ENCODE assay signal across 8 cellular contexts in genomic region chr13:52127783-52128702, GRCh38. TPM values are rescaled to one million over a fixed set of nuclear protein-coding genes. Genes with fewer than 3 reads are reported as not detected.
DNase-seq lines count a peak whose midpoint lies in the region; ATAC-seq, FAIRE-seq and TF ChIP-seq lines count a peak whose summit lies in the region.

No MANE protein-coding gene starts in this region.

- no peaks in the 10 kb centered on the region for H4K20me1 ChIP-seq in Karpas-422 (ENCODE audit: insufficient read depth, low read depth, low read length)

- H2BK15ac ChIP-seq in neuronal stem cell (ENCODE audit: low read length): no peak overlapping the region

- no peak overlapping the region for H2BK5ac ChIP-seq in neuronal stem cell (ENCODE audit: low read length)

- in situ Hi-C loops in transverse colon (cut with MboI; ENCODE audit: low pct_ligation_motif_present in 1 of 4, low pct_unique_long_range_greater_than_20kb in 1 of 4, low sequenced_read_pairs in 3 of 4): loop anchor here in 3 of 4 donors (10.0 to 25.0 kb wide), 4 partner anchors 123 to 691 kb away; partner anchors contain the start of gene DHRS12 (in 1 of the 3)

- H3K9me3 ChIP-seq in Karpas-422 (ENCODE audit: low read length): no peaks in the 10 kb centered on the region
- peaks cover 2 to 9% of the 10 kb centered on the region in 2 donors for H3K9me3 ChIP-seq in neuronal stem cell (replicated peaks in 1 of 2; ENCODE audit: control insufficient read depth in 2 of 2, insufficient read depth in 1 of 2, low read depth in 1 of 2, low read length in 2 of 2)
- no peaks in the 10 kb centered on the region for H3K9me3 ChIP-seq in transverse colon

- no peak overlapping the region for H4K8ac ChIP-seq in neuronal stem cell (ENCODE audit: low read depth, low read length)

- no peak overlapping the region for H2BK120ac ChIP-seq in neuronal stem cell (ENCODE audit: low read depth, low read length)

- FAIRE-seq in frontal cortex (lab: Jason Lieb, UNC): peak; percentile 15

- no peak overlapping the region for H2AFZ ChIP-seq in Karpas-422 (ENCODE audit: low read length)
- peak overlapping the region; percentile 99 for H2AFZ ChIP-seq in neuronal stem cell (ENCODE audit: low read length)

- H3K36me3 ChIP-seq in Karpas-422 (ENCODE audit: insufficient read depth, low read length) (no peaks in the 10 kb centered on the region), neuronal stem cell (replicated peaks in 1 of 2; ENCODE audit: control insufficient read depth in 2 of 2, insufficient read depth in 2 of 2, low read length in 2 of 2) (peaks cover 11 to 26% of the 10 kb centered on the region in 2 donors), transverse colon (peaks cover 0 to 14% (median 2%) of the 10 kb centered on the region in 4 donors)

- no peaks in the 10 kb centered on the region for H3K79me1 ChIP-seq in neuronal stem cell (ENCODE audit: low read depth, low read length)

- H3K27ac ChIP-seq in Karpas-422 (ENCODE audit: low read length): no peak overlapping the region
- no peak overlapping the region for H3K27ac ChIP-seq in neuronal stem cell (replicated peaks; ENCODE audit: low read length)
- H3K27ac ChIP-seq in transverse colon: peak overlapping the region; percentile 31 to 65 (median 44)

- no peak for TF ChIP-seq EP300 in transverse colon (IDR thresholded peaks at IDR 0.05; ENCODE audit: low read depth)

- H3K14ac ChIP-seq in neuronal stem cell (ENCODE audit: low read length): no peak overlapping the region

- H4K91ac ChIP-seq in neuronal stem cell (ENCODE audit: low read depth, low read length, poor library complexity): no peak overlapping the region

- H3K4me1 ChIP-seq in Karpas-422 (ENCODE audit: low read length): peaks cover 8% of the 10 kb centered on the region
- H3K4me1 ChIP-seq in neuronal stem cell (ENCODE audit: control insufficient read depth in 2 of 2, insufficient read depth in 1 of 2, low read depth in 1 of 2, low read length in 2 of 2): peaks cover 3 to 7% of the 10 kb centered on the region in 2 donors
- H3K4me1 ChIP-seq in transverse colon: peaks cover 0 to 20% (median 9%) of the 10 kb centered on the region in 4 donors

- H3K4ac ChIP-seq in neuronal stem cell (ENCODE audit: low read length): no peak overlapping the region

- H3K9ac ChIP-seq in Karpas-422 (ENCODE audit: low read length): no peak overlapping the region; the same call in 1 of the 2 replicates
- H3K9ac ChIP-seq in neuronal stem cell (ENCODE audit: low read depth, low read length, poor library complexity): no peak overlapping the region

- intact Hi-C loops in transverse colon (cut with DNase I; ENCODE audit: low total_unique reads): loop anchor here (10.0 kb wide), 1 partner anchor 123 kb away; no protein-coding TSS in a partner anchor

- peak overlapping the region; percentile 55 for H3K4me3 ChIP-seq in Karpas-422 (ENCODE audit: low read length)
- H3K4me3 ChIP-seq in neuronal stem cell (ENCODE audit: low read length in 2 of 2): peak overlapping the region; percentile 54 to 82
- H3K4me3 ChIP-seq in transverse colon: peak overlapping the region; percentile 48 to 91 (median 57)

- H3K18ac ChIP-seq in neuronal stem cell (ENCODE audit: low read length): no peak overlapping the region

- WGBS in neuronal stem cell (ENCODE audit: extremely low coverage in 2 of 2, insufficient read length in 2 of 2, insufficient replicate concordance in 1 of 2), 2 donors: no CpG with 5 or more reads among the region's 33 CpGs
- WGBS in transverse colon (ENCODE audit: low coverage in 1 of 2), 2 donors: 1% methylated on average over 23 to 33 of the region's 33 CpGs

- DNase-seq in COLO829 (ENCODE audit: low spot score) (peak; percentile 68), Karpas-422 (peak; percentile 81), RPMI8226 (peak; percentile 61), frontal cortex (ENCODE audit: low spot score in 2 of 2) (peak; percentile 73 to 74), neuronal stem cell (ENCODE audit: low spot score) (peak; percentile 70), transverse colon (peak; percentile 71)
- DNase-seq in activated naive CD4-positive, alpha-beta T cell treated with Interleukin-2 at 50 U/mL for 16 hours: peak; percentile 56

- peak; percentile 78 to 89 (median 83) for TF ChIP-seq CTCF in transverse colon (IDR thresholded peaks at IDR 0.05)

- no peaks in the 10 kb centered on the region for H3K9me2 ChIP-seq in Karpas-422 (replicated peaks; ENCODE audit: insufficient read depth, low read length)

- no peaks in the 10 kb centered on the region for H3K79me2 ChIP-seq in Karpas-422 (ENCODE audit: low read length)

- no peak overlapping the region for H2BK12ac ChIP-seq in neuronal stem cell (ENCODE audit: low read length)

- H3K27me3 ChIP-seq in Karpas-422 (ENCODE audit: low read length) (no peaks in the 10 kb centered on the region), neuronal stem cell (ENCODE audit: control insufficient read depth in 3 of 3, insufficient read depth in 3 of 3, low read depth in 1 of 3, low read length in 3 of 3) (peaks cover 0 to 7% (median 0%) of the 10 kb centered on the region in 3 experiments), transverse colon (no peaks in the 10 kb centered on the region)

- ATAC-seq in GM21367 (IDR thresholded peaks at IDR 0.05; ENCODE audit: unreplicated experiment): peak; percentile 70

- no peak overlapping the region for H2AK5ac ChIP-seq in neuronal stem cell (ENCODE audit: low read depth, low read length)

- TF ChIP-seq POLR2A in transverse colon (IDR thresholded peaks at IDR 0.05): no peak

- H3K4me2 ChIP-seq in Karpas-422 (ENCODE audit: low read depth, low read length, poor library complexity, severe bottlenecking): peak overlapping the region; percentile 60
- peak overlapping the region; percentile 96 for H3K4me2 ChIP-seq in neuronal stem cell (ENCODE audit: insufficient read depth, low read length, poor library complexity, severe bottlenecking)

- H3K23ac ChIP-seq in neuronal stem cell (ENCODE audit: low read depth, low read length, poor library complexity): no peak overlapping the region

RNA-seq across cellular contexts. Expression of gene NEK5, which starts 0.8 kb away (rescaled TPM):
- total RNA-seq in Karpas-422 (2014; rRNA removed; shearing (Covaris generic); ENCODE audit: low replicate concordance): not detected in 2 replicates
- total RNA-seq in frontal cortex (0.82 TPM), transverse colon (under 1 TPM in 2 of 4 donors, not detected in 2; 0.14 to 0.48 TPM)
- polyA plus RNA-seq in neuronal stem cell (2013, experiment 1 of 2): 0.18 TPM
- 0.18 TPM for polyA plus RNA-seq in neuronal stem cell (2013, experiment 2 of 2)

RNA-seq across cellular contexts. Expression of gene NEK3, which starts 31.4 kb away (rescaled TPM):
- 26.5 and 33.1 TPM in 2 replicates for total RNA-seq in Karpas-422 (2014; rRNA removed; shearing (Covaris generic); ENCODE audit: low replicate concordance)
- total RNA-seq in frontal cortex (8.6 TPM), transverse colon (10 to 100 TPM; 20.9 to 52.1 (median 25.7) TPM)
- polyA plus RNA-seq in neuronal stem cell (2013, experiment 1 of 2): 37.1 TPM
- 33.9 TPM for polyA plus RNA-seq in neuronal stem cell (2013, experiment 2 of 2)

Comparison
In these comparisons a context has a peak if more than half of its experiments do, and no peak if none do; other contexts are left out.
1. H3K27ac ChIP-seq: peak in transverse colon (4 of 4); none in Karpas-422 (single experiment) and neuronal stem cell (single experiment).
2. Peak in every context shown above with its lines, with median percentiles within 50 percentile points of each other: DNase-seq and H3K4me3 ChIP-seq.